In the genomic region with DNA sequence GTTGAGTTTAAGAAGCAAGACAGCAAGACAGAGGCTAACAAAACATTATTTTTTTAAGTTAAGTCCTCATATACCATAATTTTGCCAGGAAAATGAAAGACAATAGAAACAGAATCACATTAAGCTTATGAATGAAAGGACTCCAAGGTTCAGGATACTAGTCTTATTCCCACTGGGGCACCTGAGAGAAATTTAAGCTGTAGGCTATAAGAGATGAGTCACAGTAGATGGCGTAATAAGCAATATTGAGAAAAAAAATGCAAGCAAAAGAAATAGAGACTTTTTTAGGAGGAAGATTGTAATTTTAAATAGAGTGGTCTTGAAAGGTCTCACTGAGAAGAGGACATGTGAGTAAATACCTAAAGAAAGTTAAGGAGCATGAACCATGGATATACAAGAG, we compare ENCODE assay signal across 31 cellular contexts. TPM values are rescaled to one million over a fixed set of nuclear protein-coding genes. Genes with fewer than 3 reads are reported as not detected.
DNase-seq lines count a peak whose midpoint lies in the region; ATAC-seq and TF ChIP-seq lines count a peak whose summit lies in the region.
"Had no signal": no experiment of that assay in that cellular context is flagged by ENCODE, and none has a peak within 500 bp of the region (broad histone marks: within the 10 kb centered on the region; RNA-seq: fewer than 3 reads in every experiment).

No MANE protein-coding gene starts in this region.

- H3K27ac ChIP-seq in RWPE2 (ENCODE audit: poor library complexity, severe bottlenecking) = no peak overlapping the region
- H3K27ac ChIP-seq: A549; BLaER1 treated with 17β-estradiol and CSF1 and Interleukin-3, amounts not matched to agents 10 nM and 100 nM; HL-60; Peyer's patch had no signal

- no peak for TF ChIP-seq POLR2A in lower leg skin (IDR thresholded peaks at IDR 0.05)

- 0 out of 3 replicates have a peak, but pooled peaks have one; percentile 35 for ATAC-seq in RWPE2 (ENCODE audit: low read depth)
- ATAC-seq: A549, HepG2, SK-N-SH treated with all-trans-retinoic acid at 6 μM for 48 hours had no signal

- no peaks in the 10 kb centered on the region for H3K4me1 ChIP-seq in RWPE2 (ENCODE audit: insufficient read depth, poor library complexity, severe bottlenecking)
- H3K4me1 ChIP-seq: A549; BLaER1 treated with 17β-estradiol and CSF1 and Interleukin-3, amounts not matched to agents 10 nM and 100 nM; Caco-2; Peyer's patch had no signal

- H3K9me3 ChIP-seq in RWPE2 (ENCODE audit: severe bottlenecking) = no peaks in the 10 kb centered on the region
- H3K9me3 ChIP-seq: A549, Caco-2, MG63, Peyer's patch had no signal

- peak; percentile 32 for DNase-seq in EL
- DNase-seq in HPDE6-E6E7 (ENCODE audit: extremely low spot score) = peak; percentile 8
- DNase-seq in RWPE2 (ENCODE audit: low spot score) = no peak
- peak; percentile 9 for DNase-seq in epithelial cell of proximal tubule (ENCODE audit: low read depth)
- no peak for DNase-seq in lower leg skin (ENCODE audit: low spot score in 2 of 2)
- DNase-seq in SKM-1 treated with dmso at 0.1 percent for 144 hours (lab: John Stamatoyannopoulos, UW; ENCODE audit: unreplicated experiment) = no peak
- DNase-seq in NCI-H1105 (lab: John Stamatoyannopoulos, UW) = no peak
- DNase-seq: AML-193; Caco-2; CD4-positive, alpha-beta memory T cell; DMS79 treated with DMSO at 0.1 percent for 48 hours; H7; HFFc6; Kasumi-1; MG63; NCI-H1092; NCI-H1436; NCI-H187; NCI-H2081 treated with DMSO at 0.1 percent for 48 hours; NCI-H2171; NCI-H226; NCI-H510A; NCI-H69; Peyer's patch had no signal

- H3K27me3 ChIP-seq in RWPE2 (ENCODE audit: insufficient read depth, poor library complexity, severe bottlenecking) = no peaks in the 10 kb centered on the region
- H3K27me3 ChIP-seq: BLaER1 treated with 17β-estradiol and CSF1 and Interleukin-3, amounts not matched to agents 10 nM and 100 nM; MG63; Peyer's patch had no signal

- intact Hi-C loops in lower leg skin (cut with DNase I; ENCODE audit: low total_unique reads) = no loop called here

- no peaks in the 10 kb centered on the region for H3K36me3 ChIP-seq in RWPE2 (ENCODE audit: low read depth)
- H3K36me3 ChIP-seq: BLaER1 treated with 17β-estradiol and CSF1 and Interleukin-3, amounts not matched to agents 10 nM and 100 nM; MG63; Peyer's patch had no signal

- H3K4me3 ChIP-seq in RWPE2 (ENCODE audit: severe bottlenecking) = no peak overlapping the region
- H3K4me3 ChIP-seq in epithelial cell of proximal tubule (ENCODE audit: low read depth, low read length) = no peak overlapping the region
- no peak overlapping the region for H3K4me3 ChIP-seq in lower leg skin (ENCODE audit: low read depth, poor library complexity, severe bottlenecking)
- H3K4me3 ChIP-seq: A549; BLaER1 treated with 17β-estradiol and CSF1 and Interleukin-3, amounts not matched to agents 10 nM and 100 nM; MG63; Peyer's patch had no signal

- no peak for TF ChIP-seq CTCF in RWPE2 (IDR thresholded peaks at IDR 0.05; ENCODE audit: poor library complexity, severe bottlenecking)
- no peak for TF ChIP-seq CTCF in epithelial cell of proximal tubule (conservative IDR thresholded peaks at IDR 0.05; ENCODE audit: low read depth, low read length)
- no peak for TF ChIP-seq CTCF in lower leg skin (IDR thresholded peaks at IDR 0.05)

- 50 to 65% methylated on average over 1 of the region's 1 CpG for WGBS in lower leg skin, 2 donors

RNA-seq across cellular contexts. Expression of gene KIF2B, which starts 57.1 kb away (rescaled TPM):
- total RNA-seq in epithelial cell of proximal tubule (not detected in 2 replicates), lower leg skin (not detected)
- total RNA-seq: Caco-2; CD4-positive, alpha-beta memory T cell; H7; HepG2; HFFc6; HT-29; Peyer's patch; T-helper 2 cell treated with Interferon-gamma antibody and Interleukin-4, amounts not matched to agents 100 ng/mL and 5 ng/mL, for 36 hours had no signal

Comparison
In these comparisons a context has a peak if more than half of its experiments do, and no peak if none do; other contexts are left out.
1. DNase-seq: peak in EL (single experiment), HPDE6-E6E7 (single experiment) and epithelial cell of proximal tubule (single experiment); none in RWPE2 (single experiment), lower leg skin (0 of 2), SKM-1 treated with dmso at 0.1 percent for 144 hours (single experiment) and NCI-H1105 (single experiment).